26 cellular contexts compared by ENCODE assay signal in the genomic region with DNA sequence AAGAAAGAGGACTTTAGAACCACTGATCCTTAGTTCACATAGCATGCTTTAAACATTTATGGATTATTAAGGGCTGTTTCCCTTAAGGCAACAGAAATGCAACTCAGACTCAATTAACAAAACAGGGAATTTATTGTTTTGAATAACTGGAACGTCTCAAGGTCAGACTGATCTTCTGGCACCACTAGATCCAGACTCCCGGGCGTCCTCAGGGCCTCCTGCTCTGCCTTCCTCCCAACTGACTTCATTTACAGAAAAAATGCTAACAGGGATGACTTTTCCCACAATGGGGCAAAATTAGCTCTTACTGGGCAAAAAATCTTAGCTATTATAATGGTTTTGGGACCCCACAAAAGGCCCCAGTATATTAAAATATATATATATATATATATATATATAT.
"Had no signal": no experiment of that assay in that cellular context is flagged by ENCODE, and none has a peak within 500 bp of the region (broad histone marks: within the 10 kb centered on the region; RNA-seq: fewer than 3 reads in every experiment).

No MANE protein-coding gene starts in this region.

- H3K4me1 ChIP-seq: stomach, suprapubic skin, thyroid gland, tibial artery, tibial nerve, transverse colon, upper lobe of left lung, upper lobe of right lung, uterus, vagina had no signal

- FAIRE-seq: urothelium cell line had no signal

- ATAC-seq: stimulated activated effector memory CD8-positive, alpha-beta T cell treated with anti-CD3 and anti-CD28 coated beads, Interleukin-12 subunit alpha, Interleukin-12 subunit beta, amount 100 ng/mL, for 72 hours; stimulated activated memory B cell treated with anti-CD40 and anti-IgM and Interleukin-4, amounts not matched to agents 10 μg/mL and 1 μg/mL and 100 μg/mL, for 72 hours; stimulated activated naive B cell treated with anti-CD40 and anti-IgM and Interleukin-4, amounts not matched to agents 10 μg/mL and 1 μg/mL and 100 μg/mL, for 72 hours; stimulated activated naive CD8-positive, alpha-beta T cell treated with anti-CD3 and anti-CD28 coated beads, Interleukin-15, amount 100 ng/mL, for 72 hours; stimulated activated naive CD8-positive, alpha-beta T cell treated with anti-CD3 and anti-CD28 coated beads, Interleukin-15, Interleukin-2, amounts not matched to agents 100 U/mL and 50 U/mL, for 24 hours; upper lobe of right lung had no signal

- H3K9me3 ChIP-seq: suprapubic skin, thoracic aorta, tibial artery, transverse colon, upper lobe of left lung, upper lobe of right lung, uterus, vagina had no signal

- H3K4me3 ChIP-seq: stomach, suprapubic skin, thoracic aorta, thyroid gland, tibial artery, tibial nerve, transverse colon, upper lobe of left lung, upper lobe of right lung, uterus, vagina had no signal

- H3K27me3 ChIP-seq: suprapubic skin, thyroid gland, tibial artery, tibial nerve, upper lobe of left lung, upper lobe of right lung, uterus, vagina had no signal

- DNase-seq: stimulated activated CD4-positive, alpha-beta T cell treated with anti-CD3 and anti-CD28 coated beads, Interleukin-2, amount 100 ng/mL, for 48 hours; stimulated activated CD4-positive, alpha-beta T cell treated with anti-CD3 and anti-CD28 coated beads, Interleukin-4, amount 100 ng/mL, for 1 hour; stimulated activated CD4-positive, alpha-beta T cell treated with anti-CD3 and anti-CD28 coated beads, Interleukin-4, amount 100 ng/mL, for 24 hours; stimulated activated CD4-positive, alpha-beta T cell treated with anti-CD3 and anti-CD28 coated beads, Interleukin-4, amount 100 ng/mL, for 4 hours; stimulated activated CD8-positive, alpha-beta memory T cell treated with anti-CD3 and anti-CD28 coated beads, Interleukin-4, amount 100 ng/mL, for 48 hours; stimulated activated naive B cell treated with anti-CD40 and anti-IgM and Interleukin-4, amounts not matched to agents 10 μg/mL and 1 μg/mL and 100 μg/mL, for 72 hours; stimulated activated naive CD4-positive, alpha-beta T cell; stimulated activated naive CD4-positive, alpha-beta T cell treated with Interleukin-2 at 50 U/mL for 16 hours; stimulated activated naive CD8-positive, alpha-beta T cell treated with anti-CD3 and anti-CD28 coated beads, Interleukin-15, amount 100 ng/mL, for 72 hours; stimulated activated naive CD8-positive, alpha-beta T cell treated with anti-CD3 and anti-CD28 coated beads, Interleukin-15, Interleukin-2, amounts not matched to agents 100 U/mL and 50 U/mL, for 24 hours; stomach; substantia nigra; thyroid gland; tibial artery; transverse colon; trophoblast cell; upper lobe of left lung; upper lobe of right lung; uterus had no signal

- H3K27ac ChIP-seq: stomach, suprapubic skin, thoracic aorta, thyroid gland, tibial artery, tibial nerve, transverse colon, upper lobe of left lung, upper lobe of right lung, uterus, vagina had no signal

- H3K36me3 ChIP-seq: stomach, suprapubic skin, thoracic aorta, thyroid gland, tibial artery, tibial nerve, transverse colon, upper lobe of left lung, upper lobe of right lung, uterus, vagina had no signal
